In the genomic region with DNA sequence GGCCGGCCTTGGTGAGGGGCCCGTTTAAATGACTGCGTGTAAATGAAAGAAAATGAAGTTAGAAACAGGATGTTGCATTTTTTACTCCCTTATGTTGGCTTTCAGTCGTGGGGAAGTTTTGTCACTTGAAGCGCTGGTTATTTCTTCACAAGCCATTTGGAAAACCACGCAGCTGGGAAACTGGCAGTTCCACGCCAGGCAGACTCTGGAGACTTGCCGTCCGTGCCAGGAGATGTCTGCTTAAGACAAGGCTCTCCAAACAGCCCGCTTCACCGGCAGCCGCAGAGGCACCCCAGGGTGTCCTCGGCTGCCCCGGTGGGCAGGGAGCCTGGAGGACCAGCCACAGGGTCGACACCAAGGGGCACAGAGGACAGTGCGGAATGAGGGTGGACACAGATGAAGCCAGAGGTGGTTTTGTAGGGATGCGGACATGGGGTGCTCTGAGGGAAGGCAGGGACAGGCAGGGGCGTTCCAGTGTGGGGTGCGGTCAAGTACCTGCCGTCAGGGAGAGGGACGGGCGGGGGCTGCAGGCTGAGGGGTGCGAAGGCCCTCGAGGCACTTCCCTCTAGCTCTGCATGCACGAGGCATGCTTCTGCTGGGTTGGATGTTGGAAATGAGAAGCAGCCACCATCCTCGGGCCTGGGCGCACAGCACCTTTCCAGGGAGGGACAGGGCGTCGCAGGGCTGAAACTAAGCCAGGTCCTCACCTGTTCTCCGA, we compare ENCODE assay signal across 14 cellular contexts.
"Had no signal": no experiment of that assay in that cellular context is flagged by ENCODE, and none has a peak within 500 bp of the region (broad histone marks: within the 10 kb centered on the region; RNA-seq: fewer than 3 reads in every experiment).

No MANE protein-coding gene starts in this region.

- H3K27ac ChIP-seq: ascending aorta, esophagus muscularis mucosa, psoas muscle, sigmoid colon, thoracic aorta had no signal

- DNase-seq: activated CD4-positive, alpha-beta T cell treated with anti-CD3 and anti-CD28 coated beads, Interleukin-2, amount 50 U/mL, for 4 hours; activated CD4-positive, CD25-positive, alpha-beta regulatory T cell treated with anti-CD3 and anti-CD28 coated beads, Interleukin-2, amount 50 U/mL, for 72 hours; activated CD8-positive, alpha-beta memory T cell treated with anti-CD3 and anti-CD28 coated beads, Interleukin-2, amount 10 ng/mL, durations not matched to agents 7 days and 5 days; activated gamma-delta T cell treated with Interleukin-2 at 50 U/mL for 16 hours; activated naive CD8-positive, alpha-beta T cell treated with anti-CD3 and anti-CD28 coated beads, Interleukin-2, amount 10 ng/mL, durations not matched to agents 7 days and 5 days; activated T-cell treated with anti-CD3 and anti-CD28 coated beads, Interleukin-2, amount 50 U/mL, for 48 hours; psoas muscle; sigmoid colon; stimulated activated CD4-positive, alpha-beta T cell treated with anti-CD3 and anti-CD28 coated beads, Interleukin-2, amount 100 ng/mL, for 48 hours; stimulated activated naive CD8-positive, alpha-beta T cell treated with anti-CD3 and anti-CD28 coated beads, Interleukin-15, Interleukin-2, amounts not matched to agents 100 U/mL and 50 U/mL, for 24 hours had no signal

- H3K27me3 ChIP-seq: ascending aorta, esophagus muscularis mucosa, sigmoid colon had no signal

- H3K27me3 Mint-ChIP-seq: activated CD8-positive, alpha-beta memory T cell treated with anti-CD3 and anti-CD28 coated beads, Interleukin-2, amount 10 ng/mL, durations not matched to agents 7 days and 5 days; activated naive CD8-positive, alpha-beta T cell treated with anti-CD3 and anti-CD28 coated beads, Interleukin-2, amount 10 ng/mL, durations not matched to agents 7 days and 5 days had no signal

- H3K27ac Mint-ChIP-seq: activated CD8-positive, alpha-beta memory T cell treated with anti-CD3 and anti-CD28 coated beads, Interleukin-2, amount 10 ng/mL, durations not matched to agents 7 days and 5 days; activated naive CD8-positive, alpha-beta T cell treated with anti-CD3 and anti-CD28 coated beads, Interleukin-2, amount 10 ng/mL, durations not matched to agents 7 days and 5 days; nephron had no signal

- H3K4me1 ChIP-seq: ascending aorta, esophagus muscularis mucosa, psoas muscle, sigmoid colon had no signal

- ATAC-seq: activated CD8-positive, alpha-beta memory T cell treated with anti-CD3 and anti-CD28 coated beads, Interleukin-2, amount 10 ng/mL, durations not matched to agents 7 days and 5 days; stimulated activated naive CD8-positive, alpha-beta T cell treated with anti-CD3 and anti-CD28 coated beads, Interleukin-15, Interleukin-2, amounts not matched to agents 100 U/mL and 50 U/mL, for 24 hours had no signal

- H3K9me3 ChIP-seq: ascending aorta, esophagus muscularis mucosa, psoas muscle, sigmoid colon, thoracic aorta had no signal

- H3K36me3 Mint-ChIP-seq: activated naive CD8-positive, alpha-beta T cell treated with anti-CD3 and anti-CD28 coated beads, Interleukin-2, amount 10 ng/mL, durations not matched to agents 7 days and 5 days had no signal

- H3K4me1 Mint-ChIP-seq: activated CD8-positive, alpha-beta memory T cell treated with anti-CD3 and anti-CD28 coated beads, Interleukin-2, amount 10 ng/mL, durations not matched to agents 7 days and 5 days; activated naive CD8-positive, alpha-beta T cell treated with anti-CD3 and anti-CD28 coated beads, Interleukin-2, amount 10 ng/mL, durations not matched to agents 7 days and 5 days had no signal

- H3K4me3 Mint-ChIP-seq: activated CD8-positive, alpha-beta memory T cell treated with anti-CD3 and anti-CD28 coated beads, Interleukin-2, amount 10 ng/mL, durations not matched to agents 7 days and 5 days; activated naive CD8-positive, alpha-beta T cell treated with anti-CD3 and anti-CD28 coated beads, Interleukin-2, amount 10 ng/mL, durations not matched to agents 7 days and 5 days; nephron had no signal

- H3K9me3 Mint-ChIP-seq: activated naive CD8-positive, alpha-beta T cell treated with anti-CD3 and anti-CD28 coated beads, Interleukin-2, amount 10 ng/mL, durations not matched to agents 7 days and 5 days; nephron had no signal

- H3K4me3 ChIP-seq: ascending aorta, esophagus muscularis mucosa, psoas muscle, sigmoid colon, thoracic aorta had no signal
